In genomic region chr12:63826002-63826585, GRCh38 we compare ENCODE assay signal across 9 cellular contexts. TPM values are rescaled to one million over a fixed set of nuclear protein-coding genes. Genes with fewer than 3 reads are reported as not detected.
DNase-seq lines count a peak whose midpoint lies in the region; ATAC-seq and TF ChIP-seq lines count a peak whose summit lies in the region.
"Had no signal": no experiment of that assay in that cellular context is flagged by ENCODE, and none has a peak within 500 bp of the region (broad histone marks: within the 10 kb centered on the region; RNA-seq: fewer than 3 reads in every experiment).

No MANE protein-coding gene starts in this region.

- no peaks in the 10 kb centered on the region for H3K9me3 ChIP-seq in Peyer's patch

- H3K4me1 ChIP-seq in Peyer's patch = no peaks in the 10 kb centered on the region

- no TSS peak for BruUV-seq in Calu3 (replicated peaks; lab: Mats Ljungman, UMichigan)

- H3K27ac Mint-ChIP-seq in Calu3 (ENCODE audit: unreplicated experiment) (no peak overlapping the region), nephron (no peak overlapping the region)
- H3K27ac Mint-ChIP-seq: T-helper 1 cell treated with Interleukin-12 subunit alpha and Interleukin-12 subunit beta and Interleukin-4 antibody, amounts not matched to agents 30 μg/mL and 1 μg/mL, for 36 hours had no signal

- H3K9me3 Mint-ChIP-seq in Calu3 (ENCODE audit: low read depth, unreplicated experiment) (peaks cover 5% of the 10 kb centered on the region), nephron (peaks cover 18% of the 10 kb centered on the region)
- H3K9me3 Mint-ChIP-seq: T-helper 1 cell treated with Interleukin-12 subunit alpha and Interleukin-12 subunit beta and Interleukin-4 antibody, amounts not matched to agents 30 μg/mL and 1 μg/mL, for 36 hours had no signal

- ATAC-seq in GM19395 (IDR thresholded peaks at IDR 0.05; ENCODE audit: unreplicated experiment) = peak; percentile 71

- no peak for DNase-seq in Calu3
- peak; percentile 56 for DNase-seq in HT1080 (ENCODE audit: low read depth)
- DNase-seq in Peyer's patch = no peak
- DNase-seq in epithelial cell of esophagus (ENCODE audit: low read depth) = peak; percentile 72
- DNase-seq in activated CD8-positive, alpha-beta memory T cell treated with anti-CD3 and anti-CD28 coated beads, Interleukin-2, amount 50 U/mL, for 48 hours = no peak
- DNase-seq in mucosa of gallbladder (ENCODE audit: low spot score) = no peak

- TF ChIP-seq CTCF in Calu3 (IDR thresholded peaks at IDR 0.05; ENCODE audit: unreplicated experiment) (peak; percentile 63), Peyer's patch (IDR thresholded peaks at IDR 0.05) (peak in 5 of 6 experiments; percentile 50 to 76 (median 73)), epithelial cell of esophagus (IDR thresholded peaks at IDR 0.05; ENCODE audit: insufficient read depth, low read depth, low read length, missing control alignments) (peak; percentile 94), nephron (IDR thresholded peaks at IDR 0.05; ENCODE audit: unreplicated experiment in 3 of 3) (peak; percentile 84 to 87 (median 86))

- no peaks in the 10 kb centered on the region for H3K36me3 ChIP-seq in Peyer's patch

- intact Hi-C loops in Calu3 (cut with micrococcal nuclease; ENCODE audit: unreplicated experiment) = loop anchor here (1.0 kb wide), 3 partner anchors 13 to 566 kb away; no protein-coding TSS in a partner anchor

- no peaks in the 10 kb centered on the region for H3K27me3 ChIP-seq in Peyer's patch

- no peak overlapping the region for H3K27ac ChIP-seq in Peyer's patch

- H3K4me3 Mint-ChIP-seq in Calu3 (ENCODE audit: low read depth, unreplicated experiment) (no peak overlapping the region), nephron (no peak overlapping the region)
- H3K4me3 Mint-ChIP-seq: T-helper 1 cell treated with Interleukin-12 subunit alpha and Interleukin-12 subunit beta and Interleukin-4 antibody, amounts not matched to agents 30 μg/mL and 1 μg/mL, for 36 hours had no signal

- TF ChIP-seq POLR2A in Peyer's patch (IDR thresholded peaks at IDR 0.05) = no peak

- H3K4me3 ChIP-seq in Peyer's patch (no peak overlapping the region), epithelial cell of esophagus (ENCODE audit: low read length) (no peak overlapping the region)

- CTCF ChIA-PET in Calu3 (lab: Charles Lee) = interaction anchor here (0.5 to 1.0 kb wide), 3 partner anchors 12 to 565 kb away, joined by 3 read pairs; partner anchors contain the start of gene C12orf56

- H3K36me3 Mint-ChIP-seq in Calu3 (ENCODE audit: insufficient read depth, unreplicated experiment) (peaks cover 5% of the 10 kb centered on the region), nephron (ENCODE audit: low read depth) (no peaks in the 10 kb centered on the region)

- H3K27me3 Mint-ChIP-seq in Calu3 (ENCODE audit: unreplicated experiment) (no peaks in the 10 kb centered on the region), nephron (ENCODE audit: low read depth) (peaks cover 4% of the 10 kb centered on the region)

- H3K4me1 Mint-ChIP-seq in Calu3 (ENCODE audit: low read depth, unreplicated experiment) = peaks cover 18% of the 10 kb centered on the region
- no peaks in the 10 kb centered on the region for H3K4me1 Mint-ChIP-seq in nephron

RNA-seq across cellular contexts. Expression of gene SRGAP1, which starts 18.4 kb away (rescaled TPM):
- total RNA-seq in Calu3 (2022) (28.3 and 29.3 TPM in 2 replicates), Peyer's patch (10 to 100 TPM in 3 of 4 donors, 1 to 10 TPM in 1; 5.8 to 92.4 (median 16.4) TPM), mucosa of gallbladder (13.5 TPM)
- 5.5 and 10.9 TPM in 2 replicates for total RNA-seq in HT1080 (2014; rRNA removed; shearing (Covaris generic))
- 12.5 and 12.6 TPM in 2 replicates for polyA plus RNA-seq in HT1080 (2015; cell fraction: cytosol; rRNA removed)
- polyA plus RNA-seq in HT1080 (2015; cell fraction: nucleus; rRNA removed) = 17.9 and 19.1 TPM in 2 replicates

RNA-seq across cellular contexts. Expression of gene RXYLT1, which starts 46.4 kb away (rescaled TPM):
- 26.0 and 28.6 TPM in 2 replicates for total RNA-seq in Calu3 (2022)
- total RNA-seq in HT1080 (2014; rRNA removed; shearing (Covaris generic)) = 38.1 and 42.9 TPM in 2 replicates
- polyA plus RNA-seq in HT1080 (2015; cell fraction: cytosol; rRNA removed) = 39.0 and 43.5 TPM in 2 replicates
- 23.4 TPM in 2 replicates for polyA plus RNA-seq in HT1080 (2015; cell fraction: nucleus; rRNA removed)
- total RNA-seq in Peyer's patch = 10 to 100 TPM in 2 of 4 donors, 1 to 10 TPM in 2; 6.1 to 15.7 (median 8.8) TPM
- 13.6 TPM for total RNA-seq in mucosa of gallbladder

Comparison
In these comparisons a context has a peak if more than half of its experiments do, and no peak if none do; other contexts are left out.
1. DNase-seq: peak in HT1080 (single experiment) and epithelial cell of esophagus (single experiment); none in Calu3 (single experiment), Peyer's patch (0 of 3), activated CD8-positive, alpha-beta memory T cell treated with anti-CD3 and anti-CD28 coated beads, Interleukin-2, amount 50 U/mL, for 48 hours (single experiment) and mucosa of gallbladder (single experiment).
2. Peak in every context shown above with its lines, with median percentiles within 50 percentile points of each other: CTCF ChIP-seq.